In genomic region chr12:62754706-62755105, GRCh38 we compare ENCODE assay signal across 19 cellular contexts.
DNase-seq lines count a peak whose midpoint lies in the region; ATAC-seq and TF ChIP-seq lines count a peak whose summit lies in the region.
"Had no signal": no experiment of that assay in that cellular context is flagged by ENCODE, and none has a peak within 500 bp of the region (broad histone marks: within the 10 kb centered on the region; RNA-seq: fewer than 3 reads in every experiment).

No MANE protein-coding gene starts in this region.

- no peak for ATAC-seq in omental fat pad (ENCODE audit: low FRiP score)
- ATAC-seq in lower lobe of right lung, result no peak
- no peak for ATAC-seq in HG02759 (IDR thresholded peaks at IDR 0.05; ENCODE audit: unreplicated experiment)
- ATAC-seq: GM12878 had no signal

- H3K4me3 ChIP-seq in SJSA1 (no peak overlapping the region), lower lobe of right lung (no peak overlapping the region)
- H3K4me3 ChIP-seq: BLaER1, GM12878 had no signal

- H3K9me3 ChIP-seq in SJSA1 (replicated peaks) (no peaks in the 10 kb centered on the region), lower lobe of right lung (no peaks in the 10 kb centered on the region)
- H3K9me3 ChIP-seq: BE2C, BLaER1 had no signal

- H3K4me1 ChIP-seq in SJSA1 (replicated peaks) (peaks cover 80% of the 10 kb centered on the region), lower lobe of right lung (no peaks in the 10 kb centered on the region)
- H3K4me1 ChIP-seq: BE2C had no signal

- peak; percentile 51 for DNase-seq in EH (ENCODE audit: low read depth)
- peak; percentile 89 to 91 for DNase-seq in SJSA1 (ENCODE audit: low read depth in 1 of 2, low spot score in 2 of 2)
- DNase-seq in omental fat pad (ENCODE audit: low spot score), result no peak
- DNase-seq in lower lobe of right lung, result no peak
- DNase-seq: 8988T; ACHN; BE2C; C1 segment of cervical spinal cord; Calu3; CD4-positive, alpha-beta memory T cell; CD4-positive, CD25-positive, alpha-beta regulatory T cell; CD8-positive, alpha-beta memory T cell; COR-L47; DMS79 treated with DMSO at 0.1 percent for 48 hours; EL; GDM1 had no signal

- TF ChIP-seq CTCF in omental fat pad (IDR thresholded peaks at IDR 0.05) (no peak), lower lobe of right lung (IDR thresholded peaks at IDR 0.05) (no peak)

- H3K27ac ChIP-seq in SJSA1 (peak overlapping the region; percentile 73), lower lobe of right lung (no peak overlapping the region)
- H3K27ac ChIP-seq: BLaER1 had no signal

- intact Hi-C loops in lower lobe of right lung (cut with DNase I), result no loop called here

- H3K27me3 ChIP-seq in SJSA1 (replicated peaks) (no peaks in the 10 kb centered on the region), lower lobe of right lung (ENCODE audit: low read depth) (no peaks in the 10 kb centered on the region)
- H3K27me3 ChIP-seq: BLaER1 had no signal

- H3K36me3 ChIP-seq in SJSA1 (peaks cover 6% of the 10 kb centered on the region; the same call in 1 of the 2 replicates), lower lobe of right lung (no peaks in the 10 kb centered on the region)
- H3K36me3 ChIP-seq: BE2C, BLaER1 had no signal

Comparison
In these comparisons a context has a peak if more than half of its experiments do, and no peak if none do; other contexts are left out.
1. DNase-seq: peak in EH (single experiment) and SJSA1 (2 of 2); none in omental fat pad (single experiment) and lower lobe of right lung (single experiment).